Comparison of ENCODE assay signal across 8 cellular contexts in the genomic region with DNA sequence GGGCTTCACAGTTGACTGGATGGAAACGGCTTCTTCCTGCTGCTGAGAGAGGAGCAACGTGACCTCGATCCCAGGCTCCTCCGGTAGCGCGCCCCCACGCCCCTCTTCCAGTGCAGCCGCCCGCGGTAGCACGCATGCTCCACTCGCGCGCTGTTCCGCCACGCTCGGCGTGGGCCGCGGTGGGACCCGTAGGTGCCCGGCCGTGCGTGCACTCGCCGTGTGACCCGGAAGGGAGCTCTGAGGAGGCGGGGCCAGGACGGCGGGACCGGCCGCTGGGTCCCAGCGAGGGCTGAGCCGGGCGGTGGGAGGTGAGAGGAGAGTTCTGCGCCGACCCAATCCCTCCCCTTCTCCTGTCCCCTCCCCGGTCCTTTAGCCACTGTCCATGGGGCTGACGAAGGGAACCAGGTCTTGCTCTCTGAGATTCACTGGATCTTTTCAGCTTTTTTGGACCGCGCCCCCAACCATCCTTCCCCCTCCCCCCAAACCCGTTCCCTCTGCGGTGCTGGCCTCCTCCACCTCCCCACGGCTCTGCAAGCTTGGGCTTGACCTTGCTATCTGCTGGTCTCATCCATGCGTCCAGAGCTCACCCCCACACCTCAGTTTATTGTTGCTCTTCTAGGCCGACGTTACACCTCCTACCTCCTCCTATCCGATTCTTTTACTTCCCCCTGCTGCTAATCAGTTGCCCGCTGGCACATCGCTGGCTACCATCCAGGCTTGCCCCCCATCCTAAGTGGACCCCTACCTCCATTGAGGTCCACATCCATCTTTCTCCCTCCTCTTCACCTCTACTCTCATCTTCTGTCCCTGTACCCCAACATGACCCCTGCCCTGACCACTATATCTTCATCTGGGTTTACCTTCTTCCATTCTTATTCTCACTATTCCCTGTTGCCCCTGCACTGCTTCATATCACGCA.
DNase-seq lines count a peak whose midpoint lies in the region; ATAC-seq and TF ChIP-seq lines count a peak whose summit lies in the region.

TSS of gene CUL9 (plus strand) at position 255 of the 919 bp plus-strand sequence. CDS start 2,115 bp downstream, outside the sequence.

- H3K27ac ChIP-seq in 22Rv1 (peak within 1 kb of the TSS; percentile 70), cingulate gyrus (ENCODE audit: low read depth, low read length) (peak within 1 kb of the TSS; percentile 80)

- peak; percentile 82 for DNase-seq in NCI-H345 (lab: John Stamatoyannopoulos, UW)
- DNase-seq in activated CD4-positive, alpha-beta T cell treated with anti-CD3 and anti-CD28 coated beads for 24 hours (ENCODE audit: low read depth in 2 of 2), result peak; percentile 72 to 78
- DNase-seq in kidney tubule cell (ENCODE audit: low spot score), result peak; percentile 77
- DNase-seq in stimulated activated CD4-positive, alpha-beta T cell treated with anti-CD3 and anti-CD28 coated beads, Interleukin-15, amount 100 ng/mL, for 48 hours (ENCODE audit: low read depth in 2 of 2), result peak; percentile 64 to 79

- no peak for TF ChIP-seq CTCF in 22Rv1 (IDR thresholded peaks at IDR 0.05)

- ATAC-seq in GM18505 (IDR thresholded peaks at IDR 0.05; ENCODE audit: unreplicated experiment) (peak; percentile 90), HG02981 (IDR thresholded peaks at IDR 0.05; ENCODE audit: unreplicated experiment) (peak; percentile 86)

- TF ChIP-seq POLR2A in GM18505 (IDR thresholded peaks at IDR 0.05; ENCODE audit: borderline replicate concordance, extremely low read depth, insufficient read depth, insufficient read length), result peak; percentile 90

Comparison
In these comparisons a context has a peak if more than half of its experiments do, and no peak if none do; other contexts are left out.
1. Peak in every context shown above with its lines: DNase-seq, ATAC-seq and H3K27ac ChIP-seq.